ENCODE assay signal across 8 cellular contexts in the genomic region with DNA sequence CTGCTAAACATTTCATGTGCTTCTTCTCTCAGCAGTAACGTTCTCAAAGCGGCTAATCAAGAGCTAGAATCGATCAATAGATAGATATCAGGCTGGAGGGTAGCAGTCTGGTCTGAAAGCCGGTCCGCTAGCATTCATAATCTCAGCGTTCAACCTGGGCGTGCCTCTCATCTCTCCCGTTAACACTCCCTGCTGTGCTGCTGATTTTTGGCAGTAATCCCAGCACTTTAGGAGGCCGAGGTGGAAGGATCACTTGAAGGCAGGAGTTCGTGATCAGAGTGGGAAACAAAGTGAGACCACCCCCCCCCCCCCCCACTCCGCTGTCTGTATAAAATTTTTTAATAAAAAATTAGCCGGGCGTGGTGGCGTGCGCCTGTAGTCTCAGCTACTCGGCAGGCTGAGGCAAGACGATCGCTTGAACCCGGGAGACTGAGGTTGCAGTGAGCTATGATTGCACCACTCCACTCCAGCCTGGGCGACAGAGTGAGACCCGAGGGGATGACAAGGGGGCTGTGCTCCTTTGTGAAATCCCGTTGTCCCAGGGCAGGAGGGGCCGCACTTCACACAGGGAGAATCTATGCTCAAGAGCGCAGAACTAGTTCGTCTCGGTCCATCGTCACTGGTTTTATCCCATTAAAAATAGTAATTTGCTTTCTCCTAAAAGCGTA. TPM values are rescaled to one million over a fixed set of nuclear protein-coding genes. Genes with fewer than 3 reads are reported as not detected.
DNase-seq lines count a peak whose midpoint lies in the region; ATAC-seq, FAIRE-seq and TF ChIP-seq lines count a peak whose summit lies in the region.

No MANE protein-coding gene starts in this region.

- peaks cover 3% of the 10 kb centered on the region for H3K4me1 ChIP-seq in upper lobe of right lung

- H3K36me3 Mint-ChIP-seq in chondrocyte (ENCODE audit: low read depth) (no peaks in the 10 kb centered on the region), memory B cell (no peaks in the 10 kb centered on the region)

- H3K27ac ChIP-seq in upper lobe of right lung = peak overlapping the region; percentile 32

- peak; percentile 20 for FAIRE-seq in RCC 7860 (lab: Jason Lieb, UNC)

- peak; percentile 23 for DNase-seq in DMS153 treated with DMSO at 0.1 percent for 48 hours (lab: John Stamatoyannopoulos, UW; ENCODE audit: unreplicated experiment)
- no peak for DNase-seq in RCC 7860 (ENCODE audit: low spot score)
- DNase-seq in chondrocyte (ENCODE audit: low spot score) = no peak
- peak in 1 of 2 donors; percentile 16 for DNase-seq in memory B cell (ENCODE audit: low spot score in 2 of 2)
- DNase-seq in upper lobe of right lung = no peak
- no peak for DNase-seq in NCI-H1048 (lab: John Stamatoyannopoulos, UW)

- H3K4me3 ChIP-seq in upper lobe of right lung = peak overlapping the region; percentile 80

- H3K36me3 ChIP-seq in upper lobe of right lung = no peaks in the 10 kb centered on the region

- TF ChIP-seq CTCF in chondrocyte (IDR thresholded peaks at IDR 0.05) = no peak
- TF ChIP-seq CTCF in upper lobe of right lung (IDR thresholded peaks at IDR 0.05) = no peak

- peak overlapping the region; percentile 88 for H3K4me3 Mint-ChIP-seq in chondrocyte (ENCODE audit: unreplicated experiment)
- H3K4me3 Mint-ChIP-seq in memory B cell = peak overlapping the region; percentile 92

- H3K27me3 ChIP-seq in upper lobe of right lung = no peaks in the 10 kb centered on the region

- H3K27ac Mint-ChIP-seq in chondrocyte (ENCODE audit: unreplicated experiment) (peak overlapping the region; percentile 96), memory B cell (peak overlapping the region; percentile 83)

- H3K27me3 Mint-ChIP-seq in chondrocyte (ENCODE audit: low read depth) = no peaks in the 10 kb centered on the region
- peaks cover 8% of the 10 kb centered on the region for H3K27me3 Mint-ChIP-seq in memory B cell

- intact Hi-C loops in upper lobe of right lung (cut with DNase I) = no loop called here

- H3K4me1 Mint-ChIP-seq in chondrocyte (ENCODE audit: low read depth) (peaks cover 25% of the 10 kb centered on the region), memory B cell (peaks cover 16% of the 10 kb centered on the region)

- H3K9me3 ChIP-seq in upper lobe of right lung = no peaks in the 10 kb centered on the region

- H3K9me3 Mint-ChIP-seq in chondrocyte (ENCODE audit: low read depth) (no peaks in the 10 kb centered on the region), memory B cell (no peaks in the 10 kb centered on the region)

- peak; percentile 18 for ATAC-seq in GM19455 (IDR thresholded peaks at IDR 0.05; ENCODE audit: unreplicated experiment)
- peak; percentile 14 for ATAC-seq in HG03442 (IDR thresholded peaks at IDR 0.05; ENCODE audit: unreplicated experiment)
- ATAC-seq in memory B cell (ENCODE audit: low read depth) = peak; percentile 9
- peak; percentile 40 for ATAC-seq in upper lobe of right lung

RNA-seq across cellular contexts. Expression of gene CEP55, which starts 0.6 kb away (rescaled TPM):
- total RNA-seq in chondrocyte (7.5 to 9.3 TPM (median 8.4 TPM) in 3 replicates), upper lobe of right lung (0.35 TPM)

RNA-seq across cellular contexts. Expression of gene MYOF, which starts 13.7 kb away (rescaled TPM):
- 291 to 526 TPM (median 524 TPM) in 3 replicates for total RNA-seq in chondrocyte
- total RNA-seq in upper lobe of right lung = 132 TPM
